Comparison of ENCODE assay signal across 8 cellular contexts in genomic region chr5:56088967-56089829, GRCh38.
DNase-seq lines count a peak whose midpoint lies in the region; ATAC-seq, FAIRE-seq and TF ChIP-seq lines count a peak whose summit lies in the region.

No MANE protein-coding gene starts in this region.

- peak; percentile 78 for ATAC-seq in GM19395 (IDR thresholded peaks at IDR 0.05; ENCODE audit: unreplicated experiment)
- ATAC-seq in HG03378 (IDR thresholded peaks at IDR 0.05; ENCODE audit: unreplicated experiment) = peak; percentile 91

- TF ChIP-seq CTCF in bronchial epithelial cell (IDR thresholded peaks at IDR 0.05; ENCODE audit: insufficient read depth, low read length, severe bottlenecking) = no peak

- no peaks in the 10 kb centered on the region for H3K27me3 ChIP-seq in bronchial epithelial cell (ENCODE audit: control insufficient read depth, insufficient read depth, low read length)

- H3K36me3 ChIP-seq in bronchial epithelial cell (ENCODE audit: control insufficient read depth, insufficient read depth, low read length) = no peaks in the 10 kb centered on the region

- peak; percentile 43 for FAIRE-seq in bronchial epithelial cell (lab: Jason Lieb, UNC)

- DNase-seq in DMS53 treated with DMSO at 0.1 percent for 48 hours (lab: John Stamatoyannopoulos, UW; ENCODE audit: unreplicated experiment) (peak; percentile 25), bronchial epithelial cell (ENCODE audit: low read depth) (peak; percentile 75), NCI-H82 treated with DMSO at 0.1 percent for 48 hours (lab: John Stamatoyannopoulos, UW; ENCODE audit: unreplicated experiment) (no peak), D341Med (ENCODE audit: low spot score) (no peak), T1000 (lab: John Stamatoyannopoulos, UW) (no peak)
- no peak for DNase-seq in stimulated activated naive CD4-positive, alpha-beta T cell treated with Interleukin-2 at 50 U/mL for 16 hours (lab: John Stamatoyannopoulos, UW)

- no peak overlapping the region for H3K4me3 ChIP-seq in bronchial epithelial cell (ENCODE audit: low read depth, low read length)

Comparison
In these comparisons a context has a peak if more than half of its experiments do, and no peak if none do; other contexts are left out.
1. DNase-seq: peak in DMS53 treated with DMSO at 0.1 percent for 48 hours (single experiment) and bronchial epithelial cell (single experiment); none in NCI-H82 treated with DMSO at 0.1 percent for 48 hours (single experiment), stimulated activated naive CD4-positive, alpha-beta T cell treated with Interleukin-2 at 50 U/mL for 16 hours (single experiment), D341Med (single experiment) and T1000 (single experiment).